15 cellular contexts compared by ENCODE assay signal in the genomic region with DNA sequence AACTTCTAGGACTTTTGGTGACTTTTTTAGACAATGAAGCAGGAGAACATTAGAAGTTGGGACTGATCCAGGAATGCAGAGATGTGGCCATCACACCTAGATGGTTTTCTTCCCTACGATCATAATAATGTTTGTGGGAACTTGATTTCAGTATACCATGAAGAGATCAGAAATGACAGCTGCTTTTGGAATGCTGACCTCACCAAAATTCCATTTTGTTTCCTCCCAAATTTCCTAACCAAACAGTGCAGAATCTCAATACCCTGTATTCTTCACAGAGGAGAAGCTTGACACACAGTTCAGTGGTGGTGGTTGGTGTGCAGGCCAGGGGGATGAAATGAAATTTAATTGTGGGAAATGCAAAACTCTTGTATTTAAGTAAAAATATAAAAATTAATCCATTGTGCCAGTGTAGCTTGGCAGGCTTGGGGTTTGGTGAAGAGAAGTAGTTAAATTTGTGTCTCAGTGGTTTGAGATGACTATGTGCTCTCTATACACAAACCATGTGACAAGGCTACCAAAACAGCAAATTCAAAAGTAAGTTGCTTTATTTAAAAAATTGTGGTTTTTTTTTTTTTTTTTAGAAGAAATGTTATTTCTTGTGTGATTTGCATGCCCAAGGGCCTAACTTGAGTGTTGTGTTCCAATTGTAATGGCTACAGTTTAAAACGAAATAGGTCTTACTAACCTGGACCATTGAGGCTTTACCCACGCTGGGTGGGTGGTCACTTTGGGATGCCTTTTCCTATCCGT.
DNase-seq lines count a peak whose midpoint lies in the region; ATAC-seq and TF ChIP-seq lines count a peak whose summit lies in the region.
"Had no signal": no experiment of that assay in that cellular context is flagged by ENCODE, and none has a peak within 500 bp of the region (broad histone marks: within the 10 kb centered on the region; RNA-seq: fewer than 3 reads in every experiment).

No MANE protein-coding gene starts in this region.

- H3K9me2 ChIP-seq in Loucy (replicated peaks; ENCODE audit: low read depth, low read length) = no peaks in the 10 kb centered on the region

- no peaks in the 10 kb centered on the region for H3K79me2 ChIP-seq in Loucy (ENCODE audit: insufficient read depth, low read length)

- H4K20me1 ChIP-seq in Loucy (ENCODE audit: insufficient read depth, low read length, poor library complexity, severe bottlenecking) = no peaks in the 10 kb centered on the region

- DNase-seq in mesenchymal stem cell = peak; percentile 6
- DNase-seq in GOT3 (lab: John Stamatoyannopoulos, UW) = no peak
- no peak for DNase-seq in activated T-cell treated with anti-CD3 and anti-CD28 coated beads, Interleukin-2, amount 50 U/mL, for 48 hours
- no peak for DNase-seq in ACHN
- DNase-seq: activated CD4-positive, alpha-beta T cell treated with anti-CD3 and anti-CD28 coated beads, Interleukin-2, amount 50 U/mL, for 1 hour; activated naive CD4-positive, alpha-beta T cell; cerebellar nuclear complex; midbrain; psoas muscle; stimulated activated CD4-positive, alpha-beta T cell treated with anti-CD3 and anti-CD28 coated beads, Interleukin-4, amount 100 ng/mL, for 1 hour had no signal

- H3K4me1 ChIP-seq in Loucy (ENCODE audit: insufficient read depth, low read length, poor library complexity, severe bottlenecking) = peaks cover 30% of the 10 kb centered on the region
- H3K4me1 ChIP-seq in mesenchymal stem cell (ENCODE audit: control insufficient read depth, insufficient read depth, low read depth, low read length) = no peaks in the 10 kb centered on the region
- H3K4me1 ChIP-seq: psoas muscle had no signal

- peak overlapping the region; percentile 20 for H3K4me2 ChIP-seq in Loucy (ENCODE audit: low read depth, low read length, poor library complexity, severe bottlenecking)
- H3K4me2 ChIP-seq in mesenchymal stem cell (ENCODE audit: low read length, poor library complexity, severe bottlenecking) = no peak overlapping the region

- H3K9me3 ChIP-seq in Loucy (ENCODE audit: insufficient read depth, low read depth, low read length) (no peaks in the 10 kb centered on the region), mesenchymal stem cell (ENCODE audit: control insufficient read depth, low read length) (peaks cover 4% of the 10 kb centered on the region)
- H3K9me3 ChIP-seq: psoas muscle had no signal

- peak overlapping the region in 1 of 2 experiments; percentile 45 for H2BK12ac ChIP-seq in mesenchymal stem cell (ENCODE audit: low read length in 2 of 2)

- H3K27me3 ChIP-seq in Loucy (ENCODE audit: insufficient read depth, low read length, poor library complexity, severe bottlenecking) (no peaks in the 10 kb centered on the region), mesenchymal stem cell (ENCODE audit: control insufficient read depth in 1 of 2, insufficient read depth in 1 of 2, low read length in 2 of 2) (peaks cover 0 to 21% of the 10 kb centered on the region in 2 experiments)

- no peak for TF ChIP-seq CTCF in Loucy (conservative IDR thresholded peaks at IDR 0.05; ENCODE audit: low read length)

- H3K36me3 ChIP-seq in Loucy (ENCODE audit: insufficient read depth, low read length) (no peaks in the 10 kb centered on the region), mesenchymal stem cell (ENCODE audit: control insufficient read depth in 1 of 2, insufficient read depth in 2 of 2, low read depth in 1 of 2, low read length in 2 of 2) (no peaks in the 10 kb centered on the region)

- 90% methylated on average over 3 of the region's 4 CpGs for WGBS in mesenchymal stem cell

- H4K8ac ChIP-seq in mesenchymal stem cell (ENCODE audit: low read length) = no peak overlapping the region

- H3K27ac ChIP-seq in mesenchymal stem cell (ENCODE audit: low read length, poor library complexity, severe bottlenecking) = no peak overlapping the region
- H3K27ac ChIP-seq: C4-2B, psoas muscle had no signal

- no peak overlapping the region for H2BK5ac ChIP-seq in mesenchymal stem cell (ENCODE audit: low read depth, low read length, poor library complexity, severe bottlenecking)

- H3K79me1 ChIP-seq in mesenchymal stem cell (replicated peaks; ENCODE audit: low read length, poor library complexity, severe bottlenecking) = no peaks in the 10 kb centered on the region

- H3K4me3 ChIP-seq in Loucy (ENCODE audit: low read length, poor library complexity, severe bottlenecking) (no peak overlapping the region), mesenchymal stem cell (ENCODE audit: insufficient read depth in 1 of 2, low read depth in 1 of 2, low read length in 2 of 2) (no peak overlapping the region)
- H3K4me3 ChIP-seq: psoas muscle had no signal

- no peak overlapping the region for H3K14ac ChIP-seq in mesenchymal stem cell (ENCODE audit: low read length in 2 of 2)

- H2BK15ac ChIP-seq in mesenchymal stem cell (ENCODE audit: low read depth, poor library complexity, severe bottlenecking) = no peak overlapping the region

- H2BK120ac ChIP-seq in mesenchymal stem cell (ENCODE audit: low read depth, low read length) = no peak overlapping the region

- no peak overlapping the region for H3K23ac ChIP-seq in mesenchymal stem cell (ENCODE audit: low read length in 2 of 2)

- H3K9ac ChIP-seq in Loucy (ENCODE audit: low read depth, low read length, poor library complexity, severe bottlenecking) (no peak overlapping the region), mesenchymal stem cell (ENCODE audit: low read length) (no peak overlapping the region)

- H2AK5ac ChIP-seq in mesenchymal stem cell (ENCODE audit: low read length, severe bottlenecking) = no peak overlapping the region

- H2AFZ ChIP-seq in Loucy (ENCODE audit: low read length) (no peak overlapping the region; the same call in 1 of the 2 replicates), mesenchymal stem cell (ENCODE audit: low read depth, low read length) (no peak overlapping the region)

- peak overlapping the region in 1 of 2 experiments; percentile 66 for H3K18ac ChIP-seq in mesenchymal stem cell (ENCODE audit: low read depth in 1 of 2, low read length in 2 of 2)

- no peaks in the 10 kb centered on the region for H3F3A ChIP-seq in Loucy (ENCODE audit: low read depth)

- in situ Hi-C loops in ACHN (cut with HindIII; ENCODE audit: low pct_ligation_motif_present, low pct_unique_long_range_greater_than_20kb, low sequenced_read_pairs) = no loop called here

- ATAC-seq in GM18517 (IDR thresholded peaks at IDR 0.05; ENCODE audit: unreplicated experiment) = peak; percentile 67
- ATAC-seq in HG02763 (IDR thresholded peaks at IDR 0.05; ENCODE audit: unreplicated experiment) = peak; percentile 55
- no peak for ATAC-seq in HG03135 (IDR thresholded peaks at IDR 0.05; ENCODE audit: unreplicated experiment)
- ATAC-seq: psoas muscle had no signal

- H4K91ac ChIP-seq in mesenchymal stem cell (ENCODE audit: low read length) = no peak overlapping the region

- peak overlapping the region in 1 of 2 experiments; percentile 76 for H3K4ac ChIP-seq in mesenchymal stem cell (ENCODE audit: low read depth in 1 of 2, low read length in 2 of 2)
